2 cellular contexts compared by ENCODE assay signal in genomic region chr12:70033310-70033709, GRCh38.
TF ChIP-seq lines count a peak whose summit lies in the region.

No MANE protein-coding gene starts in this region.

TF ChIP-seq in GM12891, 5 proteins besides CTCF, POLR2A, EP300 and RAD21:
- TF ChIP-seq TAF1 (IDR thresholded peaks at IDR 0.05; ENCODE audit: low read depth, low read length) (no peak), SPI1 (IDR thresholded peaks at IDR 0.05; ENCODE audit: low read depth, low read length) (no peak), POU2F2 (IDR thresholded peaks at IDR 0.05; ENCODE audit: low read depth, low read length) (no peak), POLR2AphosphoS5 (IDR thresholded peaks at IDR 0.05; ENCODE audit: low read depth, low read length) (no peak), PAX5 (IDR thresholded peaks at IDR 0.05; ENCODE audit: insufficient read depth, low read length, severe bottlenecking) (no peak)

TF ChIP-seq in H1, 55 proteins besides CTCF, POLR2A, EP300 and RAD21:
- no peak for TF ChIP-seq SUZ12 (IDR thresholded peaks at IDR 0.05; ENCODE audit: low read length)
- TF ChIP-seq CEBPB (IDR thresholded peaks at IDR 0.05; ENCODE audit: low read depth, low read length): no peak
- TF ChIP-seq HDAC2 (IDR thresholded peaks at IDR 0.05; ENCODE audit: borderline replicate concordance in 1 of 2, low read depth in 2 of 2, low read length in 2 of 2): no peak
- TF ChIP-seq E2F6 (IDR thresholded peaks at IDR 0.05): no peak
- TF ChIP-seq SIRT6 (IDR thresholded peaks at IDR 0.05; ENCODE audit: low read length): no peak
- TF ChIP-seq TAF7 (optimal IDR thresholded peaks at IDR 0.05; ENCODE audit: borderline replicate concordance, low read depth, low read length): no peak
